ENCODE assay signal across 6 cellular contexts in genomic region chr15:20284891-20285535, GRCh38.
A peak's percentile ranks its signal among the peaks of the same experiment; 100 is the strongest.
DNase-seq lines count a peak whose midpoint lies in the region; TF ChIP-seq lines count a peak whose summit lies in the region.
"Not testable (repeated sequence)": the region's sequence is repeated elsewhere in the genome, so short reads cannot be mapped to it uniquely, and the experiment has no call there.

No MANE protein-coding gene starts in this region.

- H3K4me3 Mint-ChIP-seq in activated CD4-positive, alpha-beta T cell treated with anti-CD3 and anti-CD28 coated beads, Interleukin-2, amount 10 ng/mL, durations not matched to agents 7 days and 5 days; endodermal cell; osteocyte (ENCODE audit: unreplicated experiment): not testable (repeated sequence)

- CTCF ChIA-PET in activated CD4-positive, alpha-beta T cell treated with anti-CD3 and anti-CD28 coated beads, Interleukin-2, amount 10 ng/mL, durations not matched to agents 7 days and 5 days (lab: Charles Lee) = not testable (repeated sequence)

- H3K27ac Mint-ChIP-seq in activated CD4-positive, alpha-beta T cell treated with anti-CD3 and anti-CD28 coated beads, Interleukin-2, amount 10 ng/mL, durations not matched to agents 7 days and 5 days; endodermal cell; osteocyte (ENCODE audit: unreplicated experiment): not testable (repeated sequence)

- H3K9ac ChIP-seq in endodermal cell (ENCODE audit: extremely low read depth, low read length, poor library complexity, severe bottlenecking) = not testable (repeated sequence)

- H3K9me3 Mint-ChIP-seq in activated CD4-positive, alpha-beta T cell treated with anti-CD3 and anti-CD28 coated beads, Interleukin-2, amount 10 ng/mL, durations not matched to agents 7 days and 5 days; endodermal cell; osteocyte (ENCODE audit: unreplicated experiment): not testable (repeated sequence)

- H3K36me3 Mint-ChIP-seq in activated CD4-positive, alpha-beta T cell treated with anti-CD3 and anti-CD28 coated beads, Interleukin-2, amount 10 ng/mL, durations not matched to agents 7 days and 5 days (ENCODE audit: low read depth); endodermal cell (ENCODE audit: low read depth); osteocyte (ENCODE audit: unreplicated experiment): not testable (repeated sequence)

- not testable (repeated sequence) for H3K4me1 Mint-ChIP-seq in activated CD4-positive, alpha-beta T cell treated with anti-CD3 and anti-CD28 coated beads, Interleukin-2, amount 10 ng/mL, durations not matched to agents 7 days and 5 days; endodermal cell; osteocyte (ENCODE audit: unreplicated experiment)

- POLR2A ChIA-PET in activated CD4-positive, alpha-beta T cell treated with anti-CD3 and anti-CD28 coated beads, Interleukin-2, amount 10 ng/mL, durations not matched to agents 7 days and 5 days (lab: Charles Lee) = not testable (repeated sequence)

- not testable (repeated sequence) for TF ChIP-seq CTCF in endodermal cell (conservative IDR thresholded peaks at IDR 0.05); osteocyte (IDR thresholded peaks at IDR 0.05)

- H3K27me3 Mint-ChIP-seq in activated CD4-positive, alpha-beta T cell treated with anti-CD3 and anti-CD28 coated beads, Interleukin-2, amount 10 ng/mL, durations not matched to agents 7 days and 5 days; endodermal cell (ENCODE audit: insufficient read depth); osteocyte (ENCODE audit: unreplicated experiment): not testable (repeated sequence)

- 50 to 52% methylated on average over 2 to 3 of the region's 3 CpGs for WGBS in endodermal cell (ENCODE audit: insufficient coverage in 1 of 2, insufficient read length in 1 of 2), 2 experiments

- not testable (repeated sequence) for H3K27me3 ChIP-seq in endodermal cell (ENCODE audit: control insufficient read depth, insufficient read depth, low read length, poor library complexity, severe bottlenecking)

- peaks cover 81% of the 10 kb centered on the region for H3K9me3 ChIP-seq in endodermal cell (ENCODE audit: control insufficient read depth, low read length)

- H3K4me3 ChIP-seq in endodermal cell (ENCODE audit: low read length) = not testable (repeated sequence)

- not testable (repeated sequence) for H3K27ac ChIP-seq in endodermal cell (ENCODE audit: low read depth, low read length)

- H3K36me3 ChIP-seq in endodermal cell (ENCODE audit: control insufficient read depth, insufficient read depth, low read length) = not testable (repeated sequence)

- not testable (repeated sequence) for H3K4me1 ChIP-seq in endodermal cell (ENCODE audit: control insufficient read depth, insufficient read depth, low read length)

- DNase-seq in activated CD4-positive, alpha-beta T cell treated with anti-CD3 and anti-CD28 coated beads, Interleukin-2, amount 10 ng/mL, durations not matched to agents 7 days and 5 days = peak; percentile 5
- peak; percentile 1 for DNase-seq in activated naive CD4-positive, alpha-beta T cell treated with Interleukin-2 at 50 U/mL for 16 hours
- DNase-seq in endodermal cell (peak; percentile 14), islet precursor cell (peak; percentile 41), osteocyte (ENCODE audit: extremely low spot score, unreplicated experiment) (peak; percentile 84)
- DNase-seq in stimulated activated CD8-positive, alpha-beta memory T cell treated with anti-CD3 and anti-CD28 coated beads, Interleukin-4, amount 100 ng/mL, for 48 hours = peak; percentile 16

Comparison
In these comparisons a context has a peak if more than half of its experiments do, and no peak if none do; other contexts are left out.
1. DNase-seq: peak in every context shown above with its lines; median percentile 84 in osteocyte; 41 in islet precursor cell; 16 in stimulated activated CD8-positive, alpha-beta memory T cell treated with anti-CD3 and anti-CD28 coated beads, Interleukin-4, amount 100 ng/mL, for 48 hours; 14 in endodermal cell; 5 in activated CD4-positive, alpha-beta T cell treated with anti-CD3 and anti-CD28 coated beads, Interleukin-2, amount 10 ng/mL, durations not matched to agents 7 days and 5 days; 1 in activated naive CD4-positive, alpha-beta T cell treated with Interleukin-2 at 50 U/mL for 16 hours.